In genomic region chr11:100863080-100863581, GRCh38 we compare ENCODE assay signal across 8 cellular contexts.
DNase-seq lines count a peak whose midpoint lies in the region; ATAC-seq and TF ChIP-seq lines count a peak whose summit lies in the region.

No MANE protein-coding gene starts in this region.

- ATAC-seq in GM18867 (IDR thresholded peaks at IDR 0.05; ENCODE audit: unreplicated experiment) = peak; percentile 96
- peak; percentile 53 for ATAC-seq in HG03060 (IDR thresholded peaks at IDR 0.05; ENCODE audit: low read depth, unreplicated experiment)
- ATAC-seq in SK-N-SH treated with all-trans-retinoic acid at 6 μM for 48 hours = peak; percentile 49; the same call in 1 of the 3 replicates

- POLR2A ChIA-PET in A673 (lab: Charles Lee; ENCODE audit: low non-redundant PET) = no interaction called here
- POLR2A ChIA-PET in activated CD4-positive, alpha-beta memory T cell treated with anti-CD3 and anti-CD28 coated beads for 36 hours (lab: Charles Lee) = no interaction called here

- H3K4me1 Mint-ChIP-seq in activated CD4-positive, alpha-beta memory T cell treated with anti-CD3 and anti-CD28 coated beads for 36 hours (ENCODE audit: low read depth) = no peaks in the 10 kb centered on the region

- H3K27me3 Mint-ChIP-seq in activated CD4-positive, alpha-beta memory T cell treated with anti-CD3 and anti-CD28 coated beads for 36 hours = no peaks in the 10 kb centered on the region

- no peaks in the 10 kb centered on the region for H3K36me3 Mint-ChIP-seq in activated CD4-positive, alpha-beta memory T cell treated with anti-CD3 and anti-CD28 coated beads for 36 hours

- H3K27ac Mint-ChIP-seq in activated CD4-positive, alpha-beta memory T cell treated with anti-CD3 and anti-CD28 coated beads for 36 hours = no peak overlapping the region

- no peak overlapping the region for H3K4me3 ChIP-seq in A673 (ENCODE audit: low read depth, low read length, poor library complexity, severe bottlenecking)
- no peak overlapping the region for H3K4me3 ChIP-seq in esophagus squamous epithelium

- TF ChIP-seq CTCF in A673 (conservative IDR thresholded peaks at IDR 0.05; ENCODE audit: low read depth, low read length) = no peak
- TF ChIP-seq CTCF in esophagus squamous epithelium (IDR thresholded peaks at IDR 0.05) = no peak

- H3K27ac ChIP-seq in A673 (ENCODE audit: low read depth, low read length, poor library complexity, severe bottlenecking) = no peak overlapping the region
- peak overlapping the region in 1 of 4 donors; percentile 7 for H3K27ac ChIP-seq in esophagus squamous epithelium

- H3K36me3 ChIP-seq in A673 (ENCODE audit: insufficient read depth, low read length, poor library complexity, severe bottlenecking) = no peaks in the 10 kb centered on the region
- H3K36me3 ChIP-seq in esophagus squamous epithelium = no peaks in the 10 kb centered on the region

- DNase-seq in A673 (ENCODE audit: low spot score) = peak; percentile 45
- peak; percentile 60 for DNase-seq in left kidney (ENCODE audit: low read depth, low spot score)
- no peak for DNase-seq in NK-92 treated with Interleukin-12 subunit alpha and Interleukin-12 subunit beta, amount 100 ng/mL, for 24 hours (lab: John Stamatoyannopoulos, UW)
- DNase-seq in esophagus squamous epithelium (lab: John Stamatoyannopoulos, UW) = no peak
- DNase-seq in activated CD4-positive, alpha-beta memory T cell treated with anti-CD3 and anti-CD28 coated beads for 36 hours = no peak

- H3K4me3 Mint-ChIP-seq in activated CD4-positive, alpha-beta memory T cell treated with anti-CD3 and anti-CD28 coated beads for 36 hours = no peak overlapping the region

- no peaks in the 10 kb centered on the region for H3K27me3 ChIP-seq in A673 (replicated peaks; ENCODE audit: insufficient read depth, low read depth, low read length, poor library complexity)
- no peaks in the 10 kb centered on the region for H3K27me3 ChIP-seq in esophagus squamous epithelium

- CTCF ChIA-PET in A673 (lab: Charles Lee) = no interaction called here
- CTCF ChIA-PET in activated CD4-positive, alpha-beta memory T cell treated with anti-CD3 and anti-CD28 coated beads for 36 hours (lab: Charles Lee) = no interaction called here

- H3K9me3 ChIP-seq in A673 (ENCODE audit: low read depth, low read length, poor library complexity, severe bottlenecking) (no peaks in the 10 kb centered on the region), esophagus squamous epithelium (no peaks in the 10 kb centered on the region)

- H3K4me1 ChIP-seq in A673 (ENCODE audit: insufficient read depth, low read length, poor library complexity, severe bottlenecking) (peaks cover 3% of the 10 kb centered on the region), esophagus squamous epithelium (peaks cover 0 to 11% (median 0%) of the 10 kb centered on the region in 3 donors)

- BruUV-seq in A673 (replicated peaks; lab: Mats Ljungman, UMichigan) = no TSS peak

- intact Hi-C loops in A673 (cut with micrococcal nuclease; ENCODE audit: unreplicated experiment) (no loop called here), esophagus squamous epithelium (cut with DNase I) (no loop called here)
- intact Hi-C loops in activated CD4-positive, alpha-beta memory T cell treated with anti-CD3 and anti-CD28 coated beads for 36 hours (cut with micrococcal nuclease) = no loop called here

- no peak for TF ChIP-seq POLR2A in esophagus squamous epithelium (IDR thresholded peaks at IDR 0.05)

- whole genome bisulfite sequencing in esophagus squamous epithelium, 2 donors = 46 to 52% methylated on average over 2 of the region's 2 CpGs

- H3K9me3 Mint-ChIP-seq in activated CD4-positive, alpha-beta memory T cell treated with anti-CD3 and anti-CD28 coated beads for 36 hours = peaks cover 5% of the 10 kb centered on the region

TF ChIP-seq in SK-N-SH treated with all-trans-retinoic acid at 6 μM for 48 hours, 23 proteins besides CTCF, POLR2A, EP300 and RAD21:
- TF ChIP-seq PPARA (CRISPR knock-in tag; IDR thresholded peaks at IDR 0.05; ENCODE audit: borderline replicate concordance) (no peak), ISL1 (CRISPR knock-in tag; IDR thresholded peaks at IDR 0.05) (no peak), ZFP3 (CRISPR knock-in tag; IDR thresholded peaks at IDR 0.05) (no peak), ARNTL (CRISPR knock-in tag; IDR thresholded peaks at IDR 0.05; ENCODE audit: borderline replicate concordance, low read depth) (no peak), ZNF565 (CRISPR knock-in tag; conservative IDR thresholded peaks at IDR 0.05; ENCODE audit: low read depth) (no peak), TOX (CRISPR knock-in tag; IDR thresholded peaks at IDR 0.05; ENCODE audit: borderline replicate concordance) (no peak), CSDC2 (CRISPR knock-in tag; IDR thresholded peaks at IDR 0.05) (no peak), ZFP30 (CRISPR knock-in tag; IDR thresholded peaks at IDR 0.05) (no peak), POU6F1 (CRISPR knock-in tag; IDR thresholded peaks at IDR 0.05; ENCODE audit: borderline replicate concordance, low read depth) (no peak), PATZ1 (CRISPR knock-in tag; IDR thresholded peaks at IDR 0.05; ENCODE audit: borderline replicate concordance) (no peak), ZNF70 (CRISPR knock-in tag; IDR thresholded peaks at IDR 0.05) (no peak), SNAI2 (CRISPR knock-in tag; IDR thresholded peaks at IDR 0.05) (no peak), BACH2 (CRISPR knock-in tag; IDR thresholded peaks at IDR 0.05; ENCODE audit: borderline replicate concordance) (no peak), TCF4 (CRISPR knock-in tag; IDR thresholded peaks at IDR 0.05; ENCODE audit: borderline replicate concordance) (no peak), ESRRG (CRISPR knock-in tag; IDR thresholded peaks at IDR 0.05) (no peak)
- TF ChIP-seq, protein P1, sequence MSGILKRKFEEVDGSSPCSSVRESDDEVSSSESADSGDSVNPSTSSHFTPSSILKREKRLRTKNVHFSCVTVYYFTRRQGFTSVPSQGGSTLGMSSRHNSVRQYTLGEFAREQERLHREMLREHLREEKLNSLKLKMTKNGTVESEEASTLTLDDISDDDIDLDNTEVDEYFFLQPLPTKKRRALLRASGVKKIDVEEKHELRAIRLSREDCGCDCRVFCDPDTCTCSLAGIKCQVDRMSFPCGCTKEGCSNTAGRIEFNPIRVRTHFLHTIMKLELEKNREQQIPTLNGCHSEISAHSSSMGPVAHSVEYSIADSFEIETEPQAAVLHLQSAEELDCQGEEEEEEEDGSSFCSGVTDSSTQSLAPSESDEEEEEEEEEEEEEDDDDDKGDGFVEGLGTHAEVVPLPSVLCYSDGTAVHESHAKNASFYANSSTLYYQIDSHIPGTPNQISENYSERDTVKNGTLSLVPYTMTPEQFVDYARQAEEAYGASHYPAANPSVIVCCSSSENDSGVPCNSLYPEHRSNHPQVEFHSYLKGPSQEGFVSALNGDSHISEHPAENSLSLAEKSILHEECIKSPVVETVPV (CRISPR knock-in tag; IDR thresholded peaks at IDR 0.05) = no peak
TF ChIP-seq in SK-N-SH treated with all-trans-retinoic acid at 6 μM for 48 hours: peak in this region for 0.

Comparison
In these comparisons a context has a peak if more than half of its experiments do, and no peak if none do; other contexts are left out.
1. DNase-seq: peak in A673 (single experiment) and left kidney (single experiment); none in NK-92 treated with Interleukin-12 subunit alpha and Interleukin-12 subunit beta, amount 100 ng/mL, for 24 hours (single experiment), esophagus squamous epithelium (single experiment) and activated CD4-positive, alpha-beta memory T cell treated with anti-CD3 and anti-CD28 coated beads for 36 hours (single experiment).
2. Peak in every context shown above with its lines, with median percentiles within 50 percentile points of each other: ATAC-seq.